ENCODE assay signal across 1 cellular context in the genomic region with DNA sequence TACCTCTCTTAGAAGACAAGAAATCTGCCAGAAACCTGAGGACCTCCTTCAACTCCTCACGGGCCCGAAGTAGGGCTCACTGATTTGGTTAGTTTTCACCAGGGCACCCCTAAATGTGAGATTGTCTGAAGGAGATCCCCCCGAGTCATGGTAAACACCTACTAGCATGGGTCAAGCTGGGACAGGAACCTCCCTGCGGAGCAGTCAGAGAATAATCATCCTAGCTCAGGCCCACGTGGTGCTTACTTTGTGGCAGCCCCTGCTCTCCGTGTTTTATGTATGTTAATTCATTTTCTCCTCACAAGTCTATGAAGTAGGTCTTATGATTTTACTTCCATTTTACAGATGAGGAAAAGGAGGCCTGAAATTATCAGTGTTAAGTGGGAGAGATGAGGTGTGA.
TF ChIP-seq lines count a peak whose summit lies in the region.

No MANE protein-coding gene starts in this region.

TF ChIP-seq in GM23338, 12 proteins besides CTCF, POLR2A, EP300 and RAD21 (continued from another document):
- TF ChIP-seq, protein P1, sequence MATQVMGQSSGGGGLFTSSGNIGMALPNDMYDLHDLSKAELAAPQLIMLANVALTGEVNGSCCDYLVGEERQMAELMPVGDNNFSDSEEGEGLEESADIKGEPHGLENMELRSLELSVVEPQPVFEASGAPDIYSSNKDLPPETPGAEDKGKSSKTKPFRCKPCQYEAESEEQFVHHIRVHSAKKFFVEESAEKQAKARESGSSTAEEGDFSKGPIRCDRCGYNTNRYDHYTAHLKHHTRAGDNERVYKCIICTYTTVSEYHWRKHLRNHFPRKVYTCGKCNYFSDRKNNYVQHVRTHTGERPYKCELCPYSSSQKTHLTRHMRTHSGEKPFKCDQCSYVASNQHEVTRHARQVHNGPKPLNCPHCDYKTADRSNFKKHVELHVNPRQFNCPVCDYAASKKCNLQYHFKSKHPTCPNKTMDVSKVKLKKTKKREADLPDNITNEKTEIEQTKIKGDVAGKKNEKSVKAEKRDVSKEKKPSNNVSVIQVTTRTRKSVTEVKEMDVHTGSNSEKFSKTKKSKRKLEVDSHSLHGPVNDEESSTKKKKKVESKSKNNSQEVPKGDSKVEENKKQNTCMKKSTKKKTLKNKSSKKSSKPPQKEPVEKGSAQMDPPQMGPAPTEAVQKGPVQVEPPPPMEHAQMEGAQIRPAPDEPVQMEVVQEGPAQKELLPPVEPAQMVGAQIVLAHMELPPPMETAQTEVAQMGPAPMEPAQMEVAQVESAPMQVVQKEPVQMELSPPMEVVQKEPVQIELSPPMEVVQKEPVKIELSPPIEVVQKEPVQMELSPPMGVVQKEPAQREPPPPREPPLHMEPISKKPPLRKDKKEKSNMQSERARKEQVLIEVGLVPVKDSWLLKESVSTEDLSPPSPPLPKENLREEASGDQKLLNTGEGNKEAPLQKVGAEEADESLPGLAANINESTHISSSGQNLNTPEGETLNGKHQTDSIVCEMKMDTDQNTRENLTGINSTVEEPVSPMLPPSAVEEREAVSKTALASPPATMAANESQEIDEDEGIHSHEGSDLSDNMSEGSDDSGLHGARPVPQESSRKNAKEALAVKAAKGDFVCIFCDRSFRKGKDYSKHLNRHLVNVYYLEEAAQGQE (IDR thresholded peaks at IDR 0.05; ENCODE audit: unreplicated experiment), result no peak
- TF ChIP-seq EZH2 (IDR thresholded peaks at IDR 0.05; ENCODE audit: low read depth, unreplicated experiment), result no peak
TF ChIP-seq in GM23338: peak in this region for 0.
